1 cellular context compared by ENCODE assay signal in the genomic region with DNA sequence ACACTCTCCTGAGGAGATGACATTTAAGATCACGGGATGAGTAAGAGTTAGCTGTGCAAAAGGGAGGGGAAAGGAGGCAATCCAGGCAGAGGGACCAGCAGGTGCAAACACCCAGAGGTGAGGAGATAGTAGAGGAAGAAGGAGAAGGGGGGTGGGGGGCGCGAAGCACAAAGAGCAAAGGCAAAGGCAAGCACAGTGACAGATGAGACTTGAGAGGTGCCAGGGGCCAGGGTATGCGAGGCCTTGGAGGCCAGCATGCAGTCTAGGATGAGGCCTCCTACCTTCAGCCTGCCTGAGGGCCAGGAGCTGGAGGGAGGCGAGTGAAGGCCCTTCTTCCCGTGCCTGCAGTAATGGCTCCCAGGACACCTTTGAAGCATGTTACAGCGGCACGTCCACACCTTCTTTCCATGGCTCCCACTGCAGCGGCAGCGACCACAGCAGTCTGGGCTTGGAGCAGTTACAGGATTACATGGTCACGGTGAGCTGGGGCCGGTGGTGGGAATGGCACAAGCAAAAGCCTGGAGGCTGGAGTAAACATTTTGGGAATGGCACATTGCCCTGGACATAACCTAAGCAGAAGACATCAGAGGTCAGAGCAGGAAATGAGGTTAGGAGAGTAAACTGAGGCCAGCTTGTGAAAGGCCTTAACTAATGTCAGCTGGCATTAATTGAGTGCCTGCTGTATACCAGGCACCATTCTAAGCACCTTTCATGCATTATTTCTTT.
TF ChIP-seq lines count a peak whose summit lies in the region.

No MANE protein-coding gene starts in this region.

TF ChIP-seq in SK-N-SH, 30 proteins besides CTCF, POLR2A, EP300 and RAD21 (continued from another document):
- no peak for TF ChIP-seq REST (IDR thresholded peaks at IDR 0.05; ENCODE audit: low read depth, low read length)
